In genomic region chr1:116751626-116752025, GRCh38 we compare ENCODE assay signal across 14 cellular contexts. TPM values are rescaled to one million over a fixed set of nuclear protein-coding genes. Genes with fewer than 3 reads are reported as not detected.
DNase-seq lines count a peak whose midpoint lies in the region; ATAC-seq lines count a peak whose summit lies in the region.
"Had no signal": no experiment of that assay in that cellular context is flagged by ENCODE, and none has a peak within 500 bp of the region (broad histone marks: within the 10 kb centered on the region; RNA-seq: fewer than 3 reads in every experiment).

No MANE protein-coding gene starts in this region.

- peaks cover 26% of the 10 kb centered on the region for H3K9me3 Mint-ChIP-seq in stimulated activated naive CD8-positive, alpha-beta T cell treated with anti-CD3 and anti-CD28 coated beads, Interleukin-15, Interleukin-2, amounts not matched to agents 100 ng/mL and 50 ng/mL, for 24 hours
- H3K9me3 Mint-ChIP-seq in activated naive CD8-positive, alpha-beta T cell (ENCODE audit: low read depth), result peaks cover 18% of the 10 kb centered on the region

- peaks cover 38% of the 10 kb centered on the region for H3K4me1 Mint-ChIP-seq in stimulated activated naive CD8-positive, alpha-beta T cell treated with anti-CD3 and anti-CD28 coated beads, Interleukin-15, Interleukin-2, amounts not matched to agents 100 ng/mL and 50 ng/mL, for 24 hours (ENCODE audit: low read depth)
- peaks cover 32% of the 10 kb centered on the region for H3K4me1 Mint-ChIP-seq in activated naive CD8-positive, alpha-beta T cell (ENCODE audit: low read depth)
- H3K4me1 Mint-ChIP-seq: memory B cell had no signal

- no peak for DNase-seq in stimulated activated naive CD8-positive, alpha-beta T cell treated with anti-CD3 and anti-CD28 coated beads, Interleukin-15, Interleukin-2, amounts not matched to agents 100 U/mL and 50 U/mL, for 24 hours
- peak; percentile 14 for DNase-seq in NCI-H2227 (lab: John Stamatoyannopoulos, UW; ENCODE audit: unreplicated experiment)
- DNase-seq in D341Med (ENCODE audit: low spot score), result no peak
- no peak for DNase-seq in mucosa of gallbladder (ENCODE audit: low spot score)
- DNase-seq in NCI-H146 treated with DMSO at 0.1 percent for 48 hours (lab: John Stamatoyannopoulos, UW; ENCODE audit: unreplicated experiment), result no peak
- DNase-seq: activated CD8-positive, alpha-beta memory T cell treated with anti-CD3 and anti-CD28 coated beads, Interleukin-2, amount 50 U/mL, for 4 hours; head of caudate nucleus; NCI-H1105; stimulated activated CD4-positive, alpha-beta T cell treated with anti-CD3 and anti-CD28 coated beads, Interleukin-4, amount 100 ng/mL, for 1 hour had no signal

- H3K27me3 Mint-ChIP-seq in stimulated activated naive CD8-positive, alpha-beta T cell treated with anti-CD3 and anti-CD28 coated beads, Interleukin-15, Interleukin-2, amounts not matched to agents 100 ng/mL and 50 ng/mL, for 24 hours, result no peaks in the 10 kb centered on the region
- no peaks in the 10 kb centered on the region for H3K27me3 Mint-ChIP-seq in activated naive CD8-positive, alpha-beta T cell
- H3K27me3 Mint-ChIP-seq: memory B cell had no signal

- peak overlapping the region; percentile 88 for H3K27ac Mint-ChIP-seq in stimulated activated naive CD8-positive, alpha-beta T cell treated with anti-CD3 and anti-CD28 coated beads, Interleukin-15, Interleukin-2, amounts not matched to agents 100 ng/mL and 50 ng/mL, for 24 hours
- H3K27ac Mint-ChIP-seq in activated naive CD8-positive, alpha-beta T cell, result peak overlapping the region; percentile 96
- H3K27ac Mint-ChIP-seq: memory B cell had no signal

- H3K4me3 Mint-ChIP-seq in stimulated activated naive CD8-positive, alpha-beta T cell treated with anti-CD3 and anti-CD28 coated beads, Interleukin-15, Interleukin-2, amounts not matched to agents 100 ng/mL and 50 ng/mL, for 24 hours, result peak overlapping the region; percentile 70
- peak overlapping the region; percentile 71 for H3K4me3 Mint-ChIP-seq in activated naive CD8-positive, alpha-beta T cell
- H3K4me3 Mint-ChIP-seq: memory B cell had no signal

- ATAC-seq in stimulated activated naive CD8-positive, alpha-beta T cell treated with anti-CD3 and anti-CD28 coated beads, Interleukin-15, Interleukin-2, amounts not matched to agents 100 U/mL and 50 U/mL, for 24 hours, result no peak
- no peak for ATAC-seq in GM21423 (IDR thresholded peaks at IDR 0.05; ENCODE audit: unreplicated experiment)

- peaks cover 56% of the 10 kb centered on the region for H3K36me3 Mint-ChIP-seq in stimulated activated naive CD8-positive, alpha-beta T cell treated with anti-CD3 and anti-CD28 coated beads, Interleukin-15, Interleukin-2, amounts not matched to agents 100 ng/mL and 50 ng/mL, for 24 hours (ENCODE audit: low read depth)
- peaks cover 35% of the 10 kb centered on the region for H3K36me3 Mint-ChIP-seq in activated naive CD8-positive, alpha-beta T cell

RNA-seq across cellular contexts. Expression of gene CD2, which starts 2.6 kb away (rescaled TPM):
- total RNA-seq in mucosa of gallbladder, result 12.5 TPM
- total RNA-seq: SK-MEL-5 had no signal
